8 cellular contexts compared by ENCODE assay signal in genomic region chr4:4859799-4860380, GRCh38. TPM values are rescaled to one million over a fixed set of nuclear protein-coding genes. Genes with fewer than 3 reads are reported as not detected.
DNase-seq lines count a peak whose midpoint lies in the region; ATAC-seq and TF ChIP-seq lines count a peak whose summit lies in the region.

No MANE protein-coding gene starts in this region.

- H3K27ac ChIP-seq in ACC112 (ENCODE audit: low read depth, low read length) (peak overlapping the region; percentile 1; the same call in 1 of the 2 replicates), breast epithelium (peak overlapping the region; percentile 17 to 71), mesodermal cell (ENCODE audit: low read depth, low read length, severe bottlenecking) (peak overlapping the region; percentile 59), RWPE1 (no peak overlapping the region)

- DNase-seq in breast epithelium (ENCODE audit: low spot score in 2 of 2) (no peak), putamen (ENCODE audit: low spot score) (no peak), DMS53 (lab: John Stamatoyannopoulos, UW) (no peak), RWPE1 (ENCODE audit: low spot score) (no peak)

- CTCF ChIA-PET in RWPE1 (lab: Yijun Ruan, JAX), result no interaction called here

- H3K79me2 ChIP-seq in ACC112 (ENCODE audit: control insufficient read depth, insufficient read depth, low read length, unreplicated experiment), result peaks cover 31% of the 10 kb centered on the region

- H3K36me3 ChIP-seq in ACC112 (ENCODE audit: insufficient read depth, low read length) (peaks cover 17% of the 10 kb centered on the region; the same call in 1 of the 2 replicates), breast epithelium (no peaks in the 10 kb centered on the region), mesodermal cell (ENCODE audit: control insufficient read depth, insufficient read depth, low read length) (peaks cover 29% of the 10 kb centered on the region)

- H3K27me3 ChIP-seq in ACC112 (ENCODE audit: insufficient read depth, low read length), result no peaks in the 10 kb centered on the region
- peaks cover 0 to 58% of the 10 kb centered on the region in 2 donors for H3K27me3 ChIP-seq in breast epithelium

- TF ChIP-seq CTCF in breast epithelium (IDR thresholded peaks at IDR 0.05) (no peak), RWPE1 (conservative IDR thresholded peaks at IDR 0.05; ENCODE audit: low read depth) (no peak)

- H3K4me1 ChIP-seq in ACC112 (ENCODE audit: control insufficient read depth, insufficient read depth, low read length, unreplicated experiment) (peaks cover 6% of the 10 kb centered on the region), breast epithelium (peaks cover 0 to 3% of the 10 kb centered on the region in 2 donors), mesodermal cell (ENCODE audit: control insufficient read depth, insufficient read depth, low read length, poor library complexity, severe bottlenecking) (peaks cover 48% of the 10 kb centered on the region)

- POLR2A ChIA-PET in RWPE1 (lab: Yijun Ruan, JAX; ENCODE audit: low non-redundant PET), result no interaction called here

- H2AFZ ChIP-seq in ACC112 (ENCODE audit: low read length, unreplicated experiment), result peak overlapping the region; percentile 57

- ATAC-seq in GM19397 (IDR thresholded peaks at IDR 0.05; ENCODE audit: unreplicated experiment) (peak; percentile 36), HG03439 (IDR thresholded peaks at IDR 0.05; ENCODE audit: unreplicated experiment) (peak; percentile 35)

- peak overlapping the region; percentile 88 for H3K4me3 ChIP-seq in ACC112 (ENCODE audit: low read depth, low read length)
- H3K4me3 ChIP-seq in breast epithelium, result peak overlapping the region; percentile 69 to 92 (median 89)
- H3K4me3 ChIP-seq in mesodermal cell (ENCODE audit: extremely low read depth, insufficient read depth, low read length, poor library complexity, severe bottlenecking), result peak overlapping the region; percentile 91

- whole genome bisulfite sequencing in mesodermal cell (ENCODE audit: insufficient coverage in 2 of 2), 2 experiments, result 0% methylated on average over 49 to 58 of the region's 65 CpGs

- no peak for TF ChIP-seq POLR2A in breast epithelium (IDR thresholded peaks at IDR 0.05)

- intact Hi-C loops in breast epithelium (cut with DNase I; ENCODE audit: low total_unique reads), result no loop called here

- H3K9me3 ChIP-seq in breast epithelium, result no peaks in the 10 kb centered on the region
- H3K9me3 ChIP-seq in mesodermal cell (ENCODE audit: control insufficient read depth, low read length), result no peaks in the 10 kb centered on the region

RNA-seq across cellular contexts. Expression of gene MSX1, which starts 0.4 kb away (rescaled TPM):
- 10 to 100 TPM in 1 of 3 donors, 1 to 10 TPM in 2; 5.4 to 17.9 (median 8.5) TPM for total RNA-seq in breast epithelium
- polyA plus RNA-seq in mesodermal cell (2013, experiment 1 of 2), result 168 TPM
- polyA plus RNA-seq in mesodermal cell (2013, experiment 2 of 2), result 152 TPM
